ENCODE assay signal across 13 cellular contexts in the genomic region with DNA sequence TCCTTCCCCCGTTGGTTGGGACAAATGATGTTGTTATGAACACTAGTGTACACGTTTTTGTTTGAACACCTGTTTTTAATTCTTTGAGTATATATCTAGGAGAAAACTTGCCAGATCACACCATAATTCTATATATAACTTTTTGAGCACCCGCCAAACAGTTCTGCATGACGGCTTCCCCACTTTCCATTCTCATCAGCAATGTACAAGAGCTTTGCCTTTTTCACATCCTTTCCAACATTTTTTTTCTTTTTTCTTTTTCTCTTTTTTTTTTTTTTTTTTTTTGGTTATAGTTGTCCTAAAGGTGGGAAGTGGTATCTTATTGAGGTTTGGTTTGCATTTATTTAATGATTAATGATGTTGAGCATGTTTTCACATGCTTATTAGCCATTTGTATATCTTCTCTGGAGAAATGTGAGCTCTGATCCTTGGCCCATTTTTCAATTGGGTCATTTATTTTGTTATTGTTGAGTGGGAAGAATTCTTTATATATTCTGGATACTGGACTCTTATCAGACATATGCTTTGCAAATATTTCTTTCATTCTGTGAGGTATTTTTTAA.
DNase-seq lines count a peak whose midpoint lies in the region; ATAC-seq lines count a peak whose summit lies in the region.
"Had no signal": no experiment of that assay in that cellular context is flagged by ENCODE, and none has a peak within 500 bp of the region (broad histone marks: within the 10 kb centered on the region; RNA-seq: fewer than 3 reads in every experiment).

No MANE protein-coding gene starts in this region.

- ATAC-seq in GM18907 (IDR thresholded peaks at IDR 0.05; ENCODE audit: unreplicated experiment) (peak; percentile 79), GM21619 (IDR thresholded peaks at IDR 0.05; ENCODE audit: unreplicated experiment) (peak; percentile 83), HG03095 (IDR thresholded peaks at IDR 0.05; ENCODE audit: unreplicated experiment) (peak; percentile 94)
- ATAC-seq: activated CD8-positive, alpha-beta T cell treated with anti-CD3 and anti-CD28 coated beads, Interleukin-2, amount 10 ng/mL, durations not matched to agents 7 days and 5 days; effector memory CD8-positive, alpha-beta T cell had no signal

- peak; percentile 51 for DNase-seq in RPMI8226
- DNase-seq in occipital lobe (lab: John Stamatoyannopoulos, UW) = no peak
- DNase-seq in AG20443 (ENCODE audit: low spot score) = no peak
- no peak for DNase-seq in NCI-H1436 (lab: John Stamatoyannopoulos, UW)
- DNase-seq: activated CD8-positive, alpha-beta T cell treated with anti-CD3 and anti-CD28 coated beads, Interleukin-2, amount 10 ng/mL, durations not matched to agents 7 days and 5 days; caudate nucleus; effector memory CD8-positive, alpha-beta T cell; H7; midbrain; NCI-H748 treated with DMSO at 0.1 percent for 48 hours had no signal
